Comparison of ENCODE assay signal across 7 cellular contexts in genomic region chr17:49280918-49281317, GRCh38. TPM values are rescaled to one million over a fixed set of nuclear protein-coding genes. Genes with fewer than 3 reads are reported as not detected.
"Had no signal": no experiment of that assay in that cellular context is flagged by ENCODE, and none has a peak within 500 bp of the region (broad histone marks: within the 10 kb centered on the region; RNA-seq: fewer than 3 reads in every experiment).

No MANE protein-coding gene starts in this region.

- H3K4me3 ChIP-seq: GM23338 had no signal

- H2AFZ ChIP-seq: GM23338 had no signal

- DNase-seq: HCEC 1CT, KG1 had no signal

- ATAC-seq: GM23338 had no signal

- FAIRE-seq: H1, H54, HTR-8/SVneo had no signal

- H3K4me2 ChIP-seq: GM23338 had no signal

RNA-seq across cellular contexts. Expression of gene PHOSPHO1, which starts 50.3 kb away (rescaled TPM):
- total RNA-seq: HT-29 had no signal
